In the genomic region with DNA sequence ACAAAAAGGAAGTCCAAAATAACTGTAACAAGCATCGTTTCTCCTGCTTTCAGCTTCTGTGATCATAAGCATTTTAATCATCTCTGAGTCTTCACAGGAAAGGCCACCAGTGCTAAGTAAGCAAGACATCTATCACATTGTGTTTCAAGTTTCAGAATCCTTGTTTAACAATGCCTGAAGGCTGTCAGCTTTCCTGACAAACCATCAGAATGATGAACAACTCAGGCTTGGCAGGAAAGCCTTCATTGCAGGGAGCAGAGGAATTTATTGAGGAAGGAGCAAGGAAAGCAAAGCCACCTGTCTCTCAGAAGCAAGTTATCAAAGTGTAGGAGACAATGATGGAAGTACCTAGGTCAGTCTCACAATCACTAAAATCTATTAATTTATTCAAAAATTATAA, we compare ENCODE assay signal across 22 cellular contexts.
DNase-seq lines count a peak whose midpoint lies in the region; ATAC-seq, FAIRE-seq and TF ChIP-seq lines count a peak whose summit lies in the region.
"Had no signal": no experiment of that assay in that cellular context is flagged by ENCODE, and none has a peak within 500 bp of the region (broad histone marks: within the 10 kb centered on the region; RNA-seq: fewer than 3 reads in every experiment).

No MANE protein-coding gene starts in this region.

- H3K9me3 ChIP-seq in A549 (peaks cover 5% of the 10 kb centered on the region; the same call in 1 of the 3 replicates), hepatocyte (ENCODE audit: low read depth) (no peaks in the 10 kb centered on the region), neural cell (ENCODE audit: low read length) (no peaks in the 10 kb centered on the region), left ventricle myocardium inferior (replicated peaks) (peaks cover 16% of the 10 kb centered on the region)

- CTCF ChIA-PET in A549 (lab: Yijun Ruan, JAX) (interaction anchor here (1.0 kb wide), 1 partner anchor 13 kb away, joined by 4 read pairs; no protein-coding TSS in a partner anchor), HEK293T (lab: Yijun Ruan, JAX) (no interaction called here)

- TF ChIP-seq RAD21 in A549 (conservative IDR thresholded peaks at IDR 0.05 in 1 of 2, IDR thresholded peaks at IDR 0.05 in 1 of 2): no peak
- TF ChIP-seq RAD21 in neural cell (conservative IDR thresholded peaks at IDR 0.05): no peak

- intact Hi-C loops in left ventricle myocardium inferior (cut with micrococcal nuclease): no loop called here

- H3K79me2 ChIP-seq in hepatocyte: no peaks in the 10 kb centered on the region
- no peaks in the 10 kb centered on the region for H3K79me2 ChIP-seq in neural cell (replicated peaks; ENCODE audit: insufficient read depth, low read length)

- H3K27ac ChIP-seq in A549 (peak overlapping the region in 1 of 2 experiments; percentile 19; a peak in 3 of 6 replicates), hepatocyte (no peak overlapping the region), neural cell (ENCODE audit: low read length) (peak overlapping the region; percentile 68), left ventricle myocardium inferior (replicated peaks) (no peak overlapping the region)
- H3K27ac ChIP-seq: 22Rv1, BLaER1, HL-60, KMS-11 had no signal

- H3F3A ChIP-seq in neural cell (ENCODE audit: insufficient read depth, low read length, poor library complexity, severe bottlenecking): no peaks in the 10 kb centered on the region

- no peak for FAIRE-seq in A549 (lab: Jason Lieb, UNC)
- FAIRE-seq: G401.6, GM12892, GM18507, H54 had no signal

- TF ChIP-seq EP300 in A549 (IDR thresholded peaks at IDR 0.05): no peak
- peak; percentile 99 for TF ChIP-seq EP300 in neural cell (conservative IDR thresholded peaks at IDR 0.05; ENCODE audit: poor library complexity, severe bottlenecking)

- H3K4me1 ChIP-seq in A549: 0 out of 3 replicates have a peak, but pooled peaks cover 6% of the 10 kb centered on the region
- no peaks in the 10 kb centered on the region for H3K4me1 ChIP-seq in hepatocyte (ENCODE audit: insufficient read depth)
- no peaks in the 10 kb centered on the region for H3K4me1 ChIP-seq in left ventricle myocardium inferior
- H3K4me1 ChIP-seq: BLaER1 had no signal

- no peak overlapping the region for H3K9ac ChIP-seq in neural cell (ENCODE audit: low read length)
- H3K9ac ChIP-seq: BLaER1, KMS-11 had no signal

- ATAC-seq in A549 (no peak), HG02938 (IDR thresholded peaks at IDR 0.05; ENCODE audit: unreplicated experiment) (no peak), HG03565 (IDR thresholded peaks at IDR 0.05; ENCODE audit: unreplicated experiment) (no peak), GM18511 (IDR thresholded peaks at IDR 0.05; ENCODE audit: unreplicated experiment) (no peak)
- ATAC-seq: CD8-positive, alpha-beta T cell; HCT116 had no signal

- H4K20me1 ChIP-seq in hepatocyte (ENCODE audit: insufficient read depth, poor library complexity, severe bottlenecking) (no peaks in the 10 kb centered on the region), neural cell (ENCODE audit: insufficient read depth) (no peaks in the 10 kb centered on the region)
- H4K20me1 ChIP-seq: BLaER1 had no signal

- H3K4me2 ChIP-seq in A549 (peak overlapping the region; percentile 23; the same call in 2 of the 3 replicates), hepatocyte (peak overlapping the region; percentile 9), neural cell (ENCODE audit: low read length) (peak overlapping the region; percentile 45)
- H3K4me2 ChIP-seq: BLaER1, KMS-11 had no signal

- TF ChIP-seq CTCF in A549 (IDR thresholded peaks at IDR 0.05) (no peak), hepatocyte (IDR thresholded peaks at IDR 0.05; ENCODE audit: poor library complexity) (no peak), neural cell (IDR thresholded peaks at IDR 0.05; ENCODE audit: poor library complexity, severe bottlenecking) (no peak), left ventricle myocardium inferior (IDR thresholded peaks at IDR 0.05; ENCODE audit: borderline replicate concordance) (no peak)

- no peaks in the 10 kb centered on the region for H3K27me3 ChIP-seq in hepatocyte
- H3K27me3 ChIP-seq in neural cell (ENCODE audit: insufficient read depth, low read depth, low read length): no peaks in the 10 kb centered on the region
- H3K27me3 ChIP-seq in left ventricle myocardium inferior (ENCODE audit: low read depth): peaks cover 11% of the 10 kb centered on the region
- H3K27me3 ChIP-seq: BLaER1 had no signal

- no peaks in the 10 kb centered on the region for H3K9me2 ChIP-seq in hepatocyte (replicated peaks; ENCODE audit: insufficient read depth)
- no peaks in the 10 kb centered on the region for H3K9me2 ChIP-seq in neural cell (ENCODE audit: insufficient read depth, low read length)

- TF ChIP-seq POLR2A in A549 (IDR thresholded peaks at IDR 0.05; ENCODE audit: low read length): no peak

- H3K36me3 ChIP-seq in hepatocyte (replicated peaks; ENCODE audit: insufficient read depth, low read depth) (no peaks in the 10 kb centered on the region), neural cell (ENCODE audit: insufficient read depth, low read length) (no peaks in the 10 kb centered on the region), left ventricle myocardium inferior (no peaks in the 10 kb centered on the region)
- H3K36me3 ChIP-seq: BLaER1 had no signal

- POLR2A ChIA-PET in A549 (lab: Yijun Ruan, JAX) (no interaction called here), HEK293T (lab: Yijun Ruan, JAX) (no interaction called here)

- H2AFZ ChIP-seq in hepatocyte: no peak overlapping the region
- H2AFZ ChIP-seq in neural cell (ENCODE audit: low read depth, low read length): no peak overlapping the region

- WGBS in A549 (ENCODE audit: missing lambda C conversion rate): 11% methylated on average over 1 of the region's 1 CpG
- WGBS in hepatocyte (ENCODE audit: low lambda C conversion rate, missing lambda C conversion rate): 48% methylated on average over 1 of the region's 1 CpG

- DNase-seq in A549 (ENCODE audit: low read depth in 1 of 2, low spot score in 1 of 2) (no peak), HEK293T (ENCODE audit: extremely low spot score) (no peak), hepatocyte (ENCODE audit: low spot score) (no peak), left ventricle myocardium inferior (no peak)
- DNase-seq: Calu3; CD8-positive, alpha-beta T cell; DMS53; DND-41; EL had no signal

- H3K4me3 ChIP-seq in A549 (no peak overlapping the region), hepatocyte (no peak overlapping the region), neural cell (ENCODE audit: low read length) (no peak overlapping the region), left ventricle myocardium inferior (no peak overlapping the region)
- H3K4me3 ChIP-seq: BLaER1 had no signal

TF ChIP-seq in A549, 52 proteins besides CTCF, POLR2A, EP300 and RAD21 (continues in another document):
- TF ChIP-seq EHMT2 (IDR thresholded peaks at IDR 0.05; ENCODE audit: low read depth) (no peak), NPAS2 (CRISPR knock-in tag; IDR thresholded peaks at IDR 0.05; ENCODE audit: borderline replicate concordance) (no peak), PHF8 (IDR thresholded peaks at IDR 0.05; ENCODE audit: borderline replicate concordance, low read depth) (no peak), MAZ (IDR thresholded peaks at IDR 0.05; ENCODE audit: borderline replicate concordance, low read depth, low read length) (no peak)
- TF ChIP-seq, protein P1, sequence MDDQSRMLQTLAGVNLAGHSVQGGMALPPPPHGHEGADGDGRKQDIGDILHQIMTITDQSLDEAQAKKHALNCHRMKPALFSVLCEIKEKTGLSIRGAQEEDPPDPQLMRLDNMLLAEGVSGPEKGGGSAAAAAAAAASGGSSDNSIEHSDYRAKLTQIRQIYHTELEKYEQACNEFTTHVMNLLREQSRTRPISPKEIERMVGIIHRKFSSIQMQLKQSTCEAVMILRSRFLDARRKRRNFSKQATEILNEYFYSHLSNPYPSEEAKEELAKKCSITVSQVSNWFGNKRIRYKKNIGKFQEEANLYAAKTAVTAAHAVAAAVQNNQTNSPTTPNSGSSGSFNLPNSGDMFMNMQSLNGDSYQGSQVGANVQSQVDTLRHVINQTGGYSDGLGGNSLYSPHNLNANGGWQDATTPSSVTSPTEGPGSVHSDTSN (IDR thresholded peaks at IDR 0.05): no peak

TF ChIP-seq in HEK293T, 16 proteins besides CTCF, POLR2A, EP300 and RAD21:
- TF ChIP-seq SUZ12 (IDR thresholded peaks at IDR 0.05) (no peak), LEF1 (IDR thresholded peaks at IDR 0.05; ENCODE audit: borderline replicate concordance) (no peak)
- TF ChIP-seq, protein P2, sequence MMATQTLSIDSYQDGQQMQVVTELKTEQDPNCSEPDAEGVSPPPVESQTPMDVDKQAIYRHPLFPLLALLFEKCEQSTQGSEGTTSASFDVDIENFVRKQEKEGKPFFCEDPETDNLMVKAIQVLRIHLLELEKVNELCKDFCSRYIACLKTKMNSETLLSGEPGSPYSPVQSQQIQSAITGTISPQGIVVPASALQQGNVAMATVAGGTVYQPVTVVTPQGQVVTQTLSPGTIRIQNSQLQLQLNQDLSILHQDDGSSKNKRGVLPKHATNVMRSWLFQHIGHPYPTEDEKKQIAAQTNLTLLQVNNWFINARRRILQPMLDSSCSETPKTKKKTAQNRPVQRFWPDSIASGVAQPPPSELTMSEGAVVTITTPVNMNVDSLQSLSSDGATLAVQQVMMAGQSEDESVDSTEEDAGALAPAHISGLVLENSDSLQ (IDR thresholded peaks at IDR 0.05): peak; percentile 70

TF ChIP-seq in neural cell, 6 proteins besides CTCF, POLR2A, EP300 and RAD21 (continues in another document):
- peak; percentile 90 for TF ChIP-seq POLR2AphosphoS5 (IDR thresholded peaks at IDR 0.05)
- TF ChIP-seq, protein P3, sequence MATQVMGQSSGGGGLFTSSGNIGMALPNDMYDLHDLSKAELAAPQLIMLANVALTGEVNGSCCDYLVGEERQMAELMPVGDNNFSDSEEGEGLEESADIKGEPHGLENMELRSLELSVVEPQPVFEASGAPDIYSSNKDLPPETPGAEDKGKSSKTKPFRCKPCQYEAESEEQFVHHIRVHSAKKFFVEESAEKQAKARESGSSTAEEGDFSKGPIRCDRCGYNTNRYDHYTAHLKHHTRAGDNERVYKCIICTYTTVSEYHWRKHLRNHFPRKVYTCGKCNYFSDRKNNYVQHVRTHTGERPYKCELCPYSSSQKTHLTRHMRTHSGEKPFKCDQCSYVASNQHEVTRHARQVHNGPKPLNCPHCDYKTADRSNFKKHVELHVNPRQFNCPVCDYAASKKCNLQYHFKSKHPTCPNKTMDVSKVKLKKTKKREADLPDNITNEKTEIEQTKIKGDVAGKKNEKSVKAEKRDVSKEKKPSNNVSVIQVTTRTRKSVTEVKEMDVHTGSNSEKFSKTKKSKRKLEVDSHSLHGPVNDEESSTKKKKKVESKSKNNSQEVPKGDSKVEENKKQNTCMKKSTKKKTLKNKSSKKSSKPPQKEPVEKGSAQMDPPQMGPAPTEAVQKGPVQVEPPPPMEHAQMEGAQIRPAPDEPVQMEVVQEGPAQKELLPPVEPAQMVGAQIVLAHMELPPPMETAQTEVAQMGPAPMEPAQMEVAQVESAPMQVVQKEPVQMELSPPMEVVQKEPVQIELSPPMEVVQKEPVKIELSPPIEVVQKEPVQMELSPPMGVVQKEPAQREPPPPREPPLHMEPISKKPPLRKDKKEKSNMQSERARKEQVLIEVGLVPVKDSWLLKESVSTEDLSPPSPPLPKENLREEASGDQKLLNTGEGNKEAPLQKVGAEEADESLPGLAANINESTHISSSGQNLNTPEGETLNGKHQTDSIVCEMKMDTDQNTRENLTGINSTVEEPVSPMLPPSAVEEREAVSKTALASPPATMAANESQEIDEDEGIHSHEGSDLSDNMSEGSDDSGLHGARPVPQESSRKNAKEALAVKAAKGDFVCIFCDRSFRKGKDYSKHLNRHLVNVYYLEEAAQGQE (IDR thresholded peaks at IDR 0.05; ENCODE audit: borderline replicate concordance): peak; percentile 99
